In the genomic region with DNA sequence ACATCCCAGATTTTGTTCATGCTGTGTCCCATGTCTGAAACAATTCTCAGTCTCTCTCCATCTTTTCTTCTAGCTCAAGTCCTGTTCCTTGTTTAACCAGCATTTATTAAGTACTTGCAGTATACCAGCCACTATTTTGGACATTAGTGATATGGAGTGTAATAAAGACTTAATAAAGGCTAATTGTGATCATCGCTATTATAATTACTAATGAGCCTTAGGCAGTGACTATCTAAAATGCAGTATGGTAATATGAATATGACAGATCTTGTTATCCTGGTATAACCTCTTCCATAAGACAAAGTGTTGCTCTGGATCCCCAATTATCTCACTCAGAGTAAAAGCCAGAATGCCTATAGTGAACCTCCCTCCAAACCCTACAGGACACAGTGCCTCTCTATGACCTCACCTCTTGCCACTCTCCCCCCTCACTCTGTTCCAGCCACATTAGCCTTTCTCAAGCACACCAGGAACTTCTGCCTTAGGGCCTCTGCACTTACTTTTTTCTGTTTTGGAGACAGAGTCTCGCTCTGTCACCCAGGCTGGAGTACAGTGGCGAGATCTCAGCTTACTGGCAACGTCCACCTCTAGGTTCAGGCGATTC, we compare ENCODE assay signal across 1 cellular context.
A peak's percentile ranks its signal among the peaks of the same experiment; 100 is the strongest.
TF ChIP-seq lines count a peak whose summit lies in the region.

No MANE protein-coding gene starts in this region.

TF ChIP-seq in HEK293, 187 proteins besides CTCF, POLR2A, EP300 and RAD21 (continued from another document):
- TF ChIP-seq, protein P1, sequence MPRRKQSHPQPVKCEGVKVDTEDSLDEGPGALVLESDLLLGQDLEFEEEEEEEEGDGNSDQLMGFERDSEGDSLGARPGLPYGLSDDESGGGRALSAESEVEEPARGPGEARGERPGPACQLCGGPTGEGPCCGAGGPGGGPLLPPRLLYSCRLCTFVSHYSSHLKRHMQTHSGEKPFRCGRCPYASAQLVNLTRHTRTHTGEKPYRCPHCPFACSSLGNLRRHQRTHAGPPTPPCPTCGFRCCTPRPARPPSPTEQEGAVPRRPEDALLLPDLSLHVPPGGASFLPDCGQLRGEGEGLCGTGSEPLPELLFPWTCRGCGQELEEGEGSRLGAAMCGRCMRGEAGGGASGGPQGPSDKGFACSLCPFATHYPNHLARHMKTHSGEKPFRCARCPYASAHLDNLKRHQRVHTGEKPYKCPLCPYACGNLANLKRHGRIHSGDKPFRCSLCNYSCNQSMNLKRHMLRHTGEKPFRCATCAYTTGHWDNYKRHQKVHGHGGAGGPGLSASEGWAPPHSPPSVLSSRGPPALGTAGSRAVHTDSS (tag by site-specific recombination; IDR thresholded peaks at IDR 0.05) = no peak
- peak; percentile 75 for TF ChIP-seq ZNF600 (tag by site-specific recombination; IDR thresholded peaks at IDR 0.05)
- TF ChIP-seq PRDM1 (tag by site-specific recombination; IDR thresholded peaks at IDR 0.05) = peak; percentile 64; the same call in 1 of the 2 replicates
- TF ChIP-seq, protein P2, sequence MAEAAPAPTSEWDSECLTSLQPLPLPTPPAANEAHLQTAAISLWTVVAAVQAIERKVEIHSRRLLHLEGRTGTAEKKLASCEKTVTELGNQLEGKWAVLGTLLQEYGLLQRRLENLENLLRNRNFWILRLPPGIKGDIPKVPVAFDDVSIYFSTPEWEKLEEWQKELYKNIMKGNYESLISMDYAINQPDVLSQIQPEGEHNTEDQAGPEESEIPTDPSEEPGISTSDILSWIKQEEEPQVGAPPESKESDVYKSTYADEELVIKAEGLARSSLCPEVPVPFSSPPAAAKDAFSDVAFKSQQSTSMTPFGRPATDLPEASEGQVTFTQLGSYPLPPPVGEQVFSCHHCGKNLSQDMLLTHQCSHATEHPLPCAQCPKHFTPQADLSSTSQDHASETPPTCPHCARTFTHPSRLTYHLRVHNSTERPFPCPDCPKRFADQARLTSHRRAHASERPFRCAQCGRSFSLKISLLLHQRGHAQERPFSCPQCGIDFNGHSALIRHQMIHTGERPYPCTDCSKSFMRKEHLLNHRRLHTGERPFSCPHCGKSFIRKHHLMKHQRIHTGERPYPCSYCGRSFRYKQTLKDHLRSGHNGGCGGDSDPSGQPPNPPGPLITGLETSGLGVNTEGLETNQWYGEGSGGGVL (tag by site-specific recombination; IDR thresholded peaks at IDR 0.05) = peak; percentile 87
- TF ChIP-seq, protein P3, sequence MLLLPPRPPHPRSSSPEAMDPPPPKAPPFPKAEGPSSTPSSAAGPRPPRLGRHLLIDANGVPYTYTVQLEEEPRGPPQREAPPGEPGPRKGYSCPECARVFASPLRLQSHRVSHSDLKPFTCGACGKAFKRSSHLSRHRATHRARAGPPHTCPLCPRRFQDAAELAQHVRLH (tag by site-specific recombination; IDR thresholded peaks at IDR 0.05) = no peak
- TF ChIP-seq OSR2 (tag by site-specific recombination; IDR thresholded peaks at IDR 0.05) = no peak
- TF ChIP-seq ZNF2 (tag by site-specific recombination; IDR thresholded peaks at IDR 0.05) = no peak
TF ChIP-seq in HEK293: peak in this region for 5.
